Comparison of ENCODE assay signal across 8 cellular contexts in genomic region chr22:32378703-32379272, GRCh38. TPM values are rescaled to one million over a fixed set of nuclear protein-coding genes. Genes with fewer than 3 reads are reported as not detected.
DNase-seq lines count a peak whose midpoint lies in the region; ATAC-seq and TF ChIP-seq lines count a peak whose summit lies in the region.
"Had no signal": no experiment of that assay in that cellular context is flagged by ENCODE, and none has a peak within 500 bp of the region (broad histone marks: within the 10 kb centered on the region; RNA-seq: fewer than 3 reads in every experiment).

No MANE protein-coding gene starts in this region.

- no peaks in the 10 kb centered on the region for H3F3A ChIP-seq in DOHH2 (ENCODE audit: control insufficient read depth, insufficient read depth)

- H3K27me3 Mint-ChIP-seq in HFFc6 (ENCODE audit: insufficient read depth) (peaks cover 4% of the 10 kb centered on the region; the same call in 1 of the 2 replicates), type B pancreatic cell (peaks cover 3% of the 10 kb centered on the region)
- H3K27me3 Mint-ChIP-seq: activated B cell treated with CpG ODN at 0.5 μM for 24 hours had no signal

- no peaks in the 10 kb centered on the region for H3K9me2 ChIP-seq in DOHH2 (replicated peaks; ENCODE audit: control insufficient read depth, low read length)

- H3K4me2 ChIP-seq in DOHH2 (ENCODE audit: low read length) = no peak overlapping the region

- no peaks in the 10 kb centered on the region for H4K20me1 ChIP-seq in DOHH2 (ENCODE audit: control insufficient read depth, insufficient read depth, low read depth, low read length)

- H3K79me2 ChIP-seq in DOHH2 (ENCODE audit: control insufficient read depth, low read length) = no peaks in the 10 kb centered on the region

- H3K4me1 Mint-ChIP-seq in HFFc6 (ENCODE audit: low read depth) = no peaks in the 10 kb centered on the region; the same call in 1 of the 2 replicates
- peaks cover 6% of the 10 kb centered on the region for H3K4me1 Mint-ChIP-seq in type B pancreatic cell (ENCODE audit: unreplicated experiment)
- H3K4me1 Mint-ChIP-seq: activated B cell treated with CpG ODN at 0.5 μM for 24 hours had no signal

- DNase-seq in HFFc6 = peak; percentile 39
- peak; percentile 53 for DNase-seq in UCSD-AML1 (lab: John Stamatoyannopoulos, UW; ENCODE audit: unreplicated experiment)
- DNase-seq in iPS DF 19.7 (ENCODE audit: low read depth, low spot score) = peak; percentile 52
- no peak for DNase-seq in type B pancreatic cell (ENCODE audit: extremely low spot score, unreplicated experiment)
- DNase-seq: activated B cell treated with CpG ODN at 0.5 μM for 24 hours had no signal

- H3K4me1 ChIP-seq in DOHH2 (ENCODE audit: control insufficient read depth, low read length) = no peaks in the 10 kb centered on the region

- H3K9me3 Mint-ChIP-seq in HFFc6 (no peaks in the 10 kb centered on the region), type B pancreatic cell (no peaks in the 10 kb centered on the region)
- H3K9me3 Mint-ChIP-seq: activated B cell treated with CpG ODN at 0.5 μM for 24 hours had no signal

- no peak overlapping the region for H3K27ac ChIP-seq in DOHH2 (ENCODE audit: low read depth, low read length)

- TF ChIP-seq CTCF in DOHH2 (IDR thresholded peaks at IDR 0.05; ENCODE audit: low read depth, low read length, poor library complexity, severe bottlenecking) (peak; percentile 69), HFFc6 (IDR thresholded peaks at IDR 0.05) (peak; percentile 77), type B pancreatic cell (conservative IDR thresholded peaks at IDR 0.05) (peak; percentile 74)

- no peaks in the 10 kb centered on the region for H3K36me3 ChIP-seq in DOHH2 (ENCODE audit: control insufficient read depth, low read length)

- H3K4me3 ChIP-seq in DOHH2 (ENCODE audit: low read length) = no peak overlapping the region

- H3K36me3 Mint-ChIP-seq in HFFc6 (ENCODE audit: low read depth) = no peaks in the 10 kb centered on the region
- no peaks in the 10 kb centered on the region for H3K36me3 Mint-ChIP-seq in type B pancreatic cell

- no peak overlapping the region for H3K27ac Mint-ChIP-seq in HFFc6
- no peak overlapping the region for H3K27ac Mint-ChIP-seq in type B pancreatic cell
- H3K27ac Mint-ChIP-seq: activated B cell treated with CpG ODN at 0.5 μM for 24 hours had no signal

- H3K9me3 ChIP-seq in DOHH2 (ENCODE audit: control insufficient read depth, insufficient read depth, low read length) = no peaks in the 10 kb centered on the region

- H3K4me3 Mint-ChIP-seq in HFFc6 (no peak overlapping the region), type B pancreatic cell (no peak overlapping the region)
- H3K4me3 Mint-ChIP-seq: activated B cell treated with CpG ODN at 0.5 μM for 24 hours had no signal

- ATAC-seq in HG02938 (IDR thresholded peaks at IDR 0.05; ENCODE audit: unreplicated experiment) (no peak), GM21515 (IDR thresholded peaks at IDR 0.05; ENCODE audit: unreplicated experiment) (no peak)

- H3K27me3 ChIP-seq in DOHH2 (ENCODE audit: control insufficient read depth, low read length) = peaks cover 3% of the 10 kb centered on the region; the same call in 1 of the 2 replicates

RNA-seq across cellular contexts. Expression of gene RFPL3, which starts 21.1 kb away (rescaled TPM):
- not detected for total RNA-seq in HFFc6 (2021; fragmentation: NEBNext Ultra II Directional; extraction: Animal tissue kit (Norgen Biotek cat#: 25700))
- total RNA-seq in type B pancreatic cell (ENCODE audit: low replicate concordance) = 0.24 TPM in 1 of 2 replicates, not detected in the other
- total RNA-seq: activated B cell treated with CpG ODN at 0.5 μM for 24 hours had no signal

RNA-seq across cellular contexts. Expression of gene RTCB, which starts 33.3 kb away (rescaled TPM):
- 10 to 100 TPM; 89.9 to 95.6 (median 92.4) TPM for total RNA-seq in HFFc6 (2021; fragmentation: NEBNext Ultra II Directional; extraction: Animal tissue kit (Norgen Biotek cat#: 25700))
- total RNA-seq in type B pancreatic cell (ENCODE audit: low replicate concordance) = 86.2 and 87.7 TPM in 2 replicates
